In genomic region chr10:133143200-133143533, GRCh38 we compare ENCODE assay signal across 1 cellular context.
TF ChIP-seq lines count a peak whose summit lies in the region.

No MANE protein-coding gene starts in this region.

TF ChIP-seq in K562, 482 proteins besides CTCF, POLR2A, EP300 and RAD21 (continues in another document):
- 0 out of 2 replicates have a peak, but pooled peaks have one; percentile 61 for TF ChIP-seq FOXJ2 (tag; IDR thresholded peaks at IDR 0.05)
- no peak for TF ChIP-seq KLF1 (tag; IDR thresholded peaks at IDR 0.05)
- peak in 1 of 2 experiments; percentile 86; a peak in 2 of 4 replicates for TF ChIP-seq TBL1XR1 (IDR thresholded peaks at IDR 0.05; ENCODE audit: low read length in 2 of 2)
- peak; percentile 64; the same call in 1 of the 2 replicates for TF ChIP-seq FOSL1 (tag; conservative IDR thresholded peaks at IDR 0.05)
- peak in 1 of 2 experiments; percentile 20; a peak in 1 of 4 replicates for TF ChIP-seq RCOR1 (IDR thresholded peaks at IDR 0.05; ENCODE audit: borderline replicate concordance in 1 of 2, low read depth in 2 of 2, low read length in 2 of 2)
- TF ChIP-seq ELF4 (CRISPR knock-in tag; IDR thresholded peaks at IDR 0.05), result no peak
- TF ChIP-seq GATA2 (CRISPR knock-in tag; IDR thresholded peaks at IDR 0.05), result peak; percentile 91
- peak; percentile 88 for TF ChIP-seq NKRF (IDR thresholded peaks at IDR 0.05; ENCODE audit: borderline replicate concordance)
- peak; percentile 90 for TF ChIP-seq TEAD4 (IDR thresholded peaks at IDR 0.05; ENCODE audit: low read length)
- TF ChIP-seq TEAD4 (CRISPR knock-in tag; IDR thresholded peaks at IDR 0.05; ENCODE audit: borderline replicate concordance), result no peak
- no peak for TF ChIP-seq GATAD2A (IDR thresholded peaks at IDR 0.05)
- TF ChIP-seq, protein P1, sequence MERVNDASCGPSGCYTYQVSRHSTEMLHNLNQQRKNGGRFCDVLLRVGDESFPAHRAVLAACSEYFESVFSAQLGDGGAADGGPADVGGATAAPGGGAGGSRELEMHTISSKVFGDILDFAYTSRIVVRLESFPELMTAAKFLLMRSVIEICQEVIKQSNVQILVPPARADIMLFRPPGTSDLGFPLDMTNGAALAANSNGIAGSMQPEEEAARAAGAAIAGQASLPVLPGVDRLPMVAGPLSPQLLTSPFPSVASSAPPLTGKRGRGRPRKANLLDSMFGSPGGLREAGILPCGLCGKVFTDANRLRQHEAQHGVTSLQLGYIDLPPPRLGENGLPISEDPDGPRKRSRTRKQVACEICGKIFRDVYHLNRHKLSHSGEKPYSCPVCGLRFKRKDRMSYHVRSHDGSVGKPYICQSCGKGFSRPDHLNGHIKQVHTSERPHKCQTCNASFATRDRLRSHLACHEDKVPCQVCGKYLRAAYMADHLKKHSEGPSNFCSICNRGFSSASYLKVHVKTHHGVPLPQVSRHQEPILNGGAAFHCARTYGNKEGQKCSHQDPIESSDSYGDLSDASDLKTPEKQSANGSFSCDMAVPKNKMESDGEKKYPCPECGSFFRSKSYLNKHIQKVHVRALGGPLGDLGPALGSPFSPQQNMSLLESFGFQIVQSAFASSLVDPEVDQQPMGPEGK (CRISPR knock-in tag; IDR thresholded peaks at IDR 0.05; ENCODE audit: borderline replicate concordance), result no peak
- peak; percentile 96 for TF ChIP-seq CBFA2T2 (conservative IDR thresholded peaks at IDR 0.05)
- no peak for TF ChIP-seq ELF2 (CRISPR knock-in tag; IDR thresholded peaks at IDR 0.05)
- TF ChIP-seq MAFK (IDR thresholded peaks at IDR 0.05; ENCODE audit: low read length), result peak; percentile 61; the same call in 1 of the 2 replicates
- no peak for TF ChIP-seq ZNF224 (CRISPR knock-in tag; IDR thresholded peaks at IDR 0.05)
- TF ChIP-seq, protein P2, sequence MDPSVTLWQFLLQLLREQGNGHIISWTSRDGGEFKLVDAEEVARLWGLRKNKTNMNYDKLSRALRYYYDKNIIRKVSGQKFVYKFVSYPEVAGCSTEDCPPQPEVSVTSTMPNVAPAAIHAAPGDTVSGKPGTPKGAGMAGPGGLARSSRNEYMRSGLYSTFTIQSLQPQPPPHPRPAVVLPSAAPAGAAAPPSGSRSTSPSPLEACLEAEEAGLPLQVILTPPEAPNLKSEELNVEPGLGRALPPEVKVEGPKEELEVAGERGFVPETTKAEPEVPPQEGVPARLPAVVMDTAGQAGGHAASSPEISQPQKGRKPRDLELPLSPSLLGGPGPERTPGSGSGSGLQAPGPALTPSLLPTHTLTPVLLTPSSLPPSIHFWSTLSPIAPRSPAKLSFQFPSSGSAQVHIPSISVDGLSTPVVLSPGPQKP (CRISPR knock-in tag; IDR thresholded peaks at IDR 0.05), result no peak
- TF ChIP-seq NR2C1 (IDR thresholded peaks at IDR 0.05), result no peak
- peak; percentile 40; the same call in 1 of the 2 replicates for TF ChIP-seq NR2C1 (tag; IDR thresholded peaks at IDR 0.05)
- TF ChIP-seq, protein P3, sequence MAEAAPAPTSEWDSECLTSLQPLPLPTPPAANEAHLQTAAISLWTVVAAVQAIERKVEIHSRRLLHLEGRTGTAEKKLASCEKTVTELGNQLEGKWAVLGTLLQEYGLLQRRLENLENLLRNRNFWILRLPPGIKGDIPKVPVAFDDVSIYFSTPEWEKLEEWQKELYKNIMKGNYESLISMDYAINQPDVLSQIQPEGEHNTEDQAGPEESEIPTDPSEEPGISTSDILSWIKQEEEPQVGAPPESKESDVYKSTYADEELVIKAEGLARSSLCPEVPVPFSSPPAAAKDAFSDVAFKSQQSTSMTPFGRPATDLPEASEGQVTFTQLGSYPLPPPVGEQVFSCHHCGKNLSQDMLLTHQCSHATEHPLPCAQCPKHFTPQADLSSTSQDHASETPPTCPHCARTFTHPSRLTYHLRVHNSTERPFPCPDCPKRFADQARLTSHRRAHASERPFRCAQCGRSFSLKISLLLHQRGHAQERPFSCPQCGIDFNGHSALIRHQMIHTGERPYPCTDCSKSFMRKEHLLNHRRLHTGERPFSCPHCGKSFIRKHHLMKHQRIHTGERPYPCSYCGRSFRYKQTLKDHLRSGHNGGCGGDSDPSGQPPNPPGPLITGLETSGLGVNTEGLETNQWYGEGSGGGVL (CRISPR knock-in tag; IDR thresholded peaks at IDR 0.05), result no peak
- TF ChIP-seq, protein P4, sequence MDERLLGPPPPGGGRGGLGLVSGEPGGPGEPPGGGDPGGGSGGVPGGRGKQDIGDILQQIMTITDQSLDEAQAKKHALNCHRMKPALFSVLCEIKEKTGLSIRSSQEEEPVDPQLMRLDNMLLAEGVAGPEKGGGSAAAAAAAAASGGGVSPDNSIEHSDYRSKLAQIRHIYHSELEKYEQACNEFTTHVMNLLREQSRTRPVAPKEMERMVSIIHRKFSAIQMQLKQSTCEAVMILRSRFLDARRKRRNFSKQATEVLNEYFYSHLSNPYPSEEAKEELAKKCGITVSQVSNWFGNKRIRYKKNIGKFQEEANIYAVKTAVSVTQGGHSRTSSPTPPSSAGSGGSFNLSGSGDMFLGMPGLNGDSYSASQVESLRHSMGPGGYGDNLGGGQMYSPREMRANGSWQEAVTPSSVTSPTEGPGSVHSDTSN (CRISPR knock-in tag; IDR thresholded peaks at IDR 0.05; ENCODE audit: low read depth), result no peak
- TF ChIP-seq, protein P4 (tag; conservative IDR thresholded peaks at IDR 0.05; ENCODE audit: low read depth), result peak; percentile 70
- no peak for TF ChIP-seq TCF7 (IDR thresholded peaks at IDR 0.05; ENCODE audit: borderline replicate concordance)
- TF ChIP-seq E2F8 (IDR thresholded peaks at IDR 0.05; ENCODE audit: low read depth, partially characterized antibody), result no peak
- TF ChIP-seq RUNX1 (IDR thresholded peaks at IDR 0.05; ENCODE audit: low read depth), result no peak
- peak; percentile 95 to 98 for TF ChIP-seq SIN3A (IDR thresholded peaks at IDR 0.05; ENCODE audit: borderline replicate concordance in 2 of 2, control insufficient read depth in 1 of 2, low read depth in 2 of 2, low read length in 2 of 2)
- TF ChIP-seq ZBTB43 (CRISPR knock-in tag; IDR thresholded peaks at IDR 0.05), result no peak
- no peak for TF ChIP-seq CBX2 (IDR thresholded peaks at IDR 0.05; ENCODE audit: insufficient read depth, low read length, poor library complexity, severe bottlenecking)
- peak; percentile 94 for TF ChIP-seq ARID4B (CRISPR knock-in tag; IDR thresholded peaks at IDR 0.05)
- TF ChIP-seq ZNF324 (CRISPR knock-in tag; IDR thresholded peaks at IDR 0.05), result no peak
- TF ChIP-seq STAG1 (CRISPR knock-in tag; IDR thresholded peaks at IDR 0.05; ENCODE audit: borderline replicate concordance), result no peak
- peak; percentile 84 for TF ChIP-seq MEIS2 (IDR thresholded peaks at IDR 0.05; ENCODE audit: partially characterized antibody)
- no peak for TF ChIP-seq RBM15 (IDR thresholded peaks at IDR 0.05; ENCODE audit: insufficient read depth, low read length)
- TF ChIP-seq NR4A1 (CRISPR knock-in tag; IDR thresholded peaks at IDR 0.05), result no peak
- TF ChIP-seq NR4A1 (tag; IDR thresholded peaks at IDR 0.05), result 0 out of 2 replicates have a peak, but pooled peaks have one; percentile 36
- no peak for TF ChIP-seq ATF6 (CRISPR knock-in tag; IDR thresholded peaks at IDR 0.05)
- TF ChIP-seq MCM5 (IDR thresholded peaks at IDR 0.05; ENCODE audit: low read depth), result no peak
- TF ChIP-seq, protein P5, sequence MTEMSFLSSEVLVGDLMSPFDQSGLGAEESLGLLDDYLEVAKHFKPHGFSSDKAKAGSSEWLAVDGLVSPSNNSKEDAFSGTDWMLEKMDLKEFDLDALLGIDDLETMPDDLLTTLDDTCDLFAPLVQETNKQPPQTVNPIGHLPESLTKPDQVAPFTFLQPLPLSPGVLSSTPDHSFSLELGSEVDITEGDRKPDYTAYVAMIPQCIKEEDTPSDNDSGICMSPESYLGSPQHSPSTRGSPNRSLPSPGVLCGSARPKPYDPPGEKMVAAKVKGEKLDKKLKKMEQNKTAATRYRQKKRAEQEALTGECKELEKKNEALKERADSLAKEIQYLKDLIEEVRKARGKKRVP (CRISPR knock-in tag; IDR thresholded peaks at IDR 0.05), result peak; percentile 60; the same call in 1 of the 2 replicates
- TF ChIP-seq TAL1 (IDR thresholded peaks at IDR 0.05), result peak; percentile 91
